Comparison of ENCODE assay signal across 1 cellular context in genomic region chr20:32806356-32806755, GRCh38.
TF ChIP-seq lines count a peak whose summit lies in the region.

No MANE protein-coding gene starts in this region.

TF ChIP-seq in H1, 55 proteins besides CTCF, POLR2A, EP300 and RAD21:
- TF ChIP-seq CHD1 (IDR thresholded peaks at IDR 0.05; ENCODE audit: low read depth, low read length) (no peak), TBP (IDR thresholded peaks at IDR 0.05; ENCODE audit: low read depth, low read length) (no peak), GABPA (IDR thresholded peaks at IDR 0.05; ENCODE audit: borderline replicate concordance, insufficient read depth, low read length) (no peak), POLR2AphosphoS5 (IDR thresholded peaks at IDR 0.05; ENCODE audit: low read depth, low read length) (peak; percentile 31; the same call in 1 of the 2 replicates), TEAD4 (IDR thresholded peaks at IDR 0.05; ENCODE audit: low read depth, low read length) (no peak)
